In genomic region chr19:51394045-51394836, GRCh38 we compare ENCODE assay signal across 8 cellular contexts. TPM values are rescaled to one million over a fixed set of nuclear protein-coding genes. Genes with fewer than 3 reads are reported as not detected.
A peak's percentile ranks its signal among the peaks of the same experiment; 100 is the strongest.
DNase-seq lines count a peak whose midpoint lies in the region; ATAC-seq and TF ChIP-seq lines count a peak whose summit lies in the region.

No MANE protein-coding gene starts in this region.

- no peak for TF ChIP-seq EP300 in gastroesophageal sphincter (IDR thresholded peaks at IDR 0.05)

- no peak overlapping the region for H2BK12ac ChIP-seq in neuronal stem cell (ENCODE audit: low read length)

- H4K91ac ChIP-seq in neuronal stem cell (ENCODE audit: low read depth, low read length, poor library complexity), result no peak overlapping the region

- H3K4me2 ChIP-seq in neuronal stem cell (ENCODE audit: insufficient read depth, low read length, poor library complexity, severe bottlenecking), result peak overlapping the region; percentile 63

- DNase-seq in DMS 273 treated with DMSO at 0.1 percent for 48 hours (lab: John Stamatoyannopoulos, UW) (peak; percentile 97), SJCRH30 (peak; percentile 92 to 96), neuronal stem cell (ENCODE audit: low spot score) (peak; percentile 98)
- peak; percentile 91 for DNase-seq in activated naive CD4-positive, alpha-beta T cell treated with Interleukin-2 at 50 U/mL for 16 hours

- no peak for TF ChIP-seq POLR2A in gastroesophageal sphincter (IDR thresholded peaks at IDR 0.05)

- no peak overlapping the region for H3K14ac ChIP-seq in neuronal stem cell (ENCODE audit: low read length)

- H3K23ac ChIP-seq in neuronal stem cell (ENCODE audit: low read depth, low read length, poor library complexity), result peak overlapping the region; percentile 86

- H2AK5ac ChIP-seq in neuronal stem cell (ENCODE audit: low read depth, low read length), result no peak overlapping the region

- H3K79me1 ChIP-seq in neuronal stem cell (ENCODE audit: low read depth, low read length), result no peaks in the 10 kb centered on the region

- peak overlapping the region; percentile 76 for H2AFZ ChIP-seq in neuronal stem cell (ENCODE audit: low read length)

- no peak overlapping the region for H2BK120ac ChIP-seq in neuronal stem cell (ENCODE audit: low read depth, low read length)

- H3K4ac ChIP-seq in neuronal stem cell (ENCODE audit: low read length), result no peak overlapping the region

- peak overlapping the region; percentile 9 for H3K18ac ChIP-seq in neuronal stem cell (ENCODE audit: low read length)

- H3K27ac ChIP-seq in HUES64 (ENCODE audit: low read depth, low read length), result peak overlapping the region; percentile 82
- H3K27ac ChIP-seq in SJCRH30, result peak overlapping the region; percentile 55
- peak overlapping the region; percentile 16 to 83 (median 83) for H3K27ac ChIP-seq in gastroesophageal sphincter
- H3K27ac ChIP-seq in neuronal stem cell (replicated peaks; ENCODE audit: low read length), result peak overlapping the region; percentile 84
- peak overlapping the region; percentile 77 for H3K27ac ChIP-seq in subcutaneous abdominal adipose tissue (ENCODE audit: low read depth, low read length)

- H3K27me3 ChIP-seq in HUES64 (ENCODE audit: insufficient read depth, low read length) (no peaks in the 10 kb centered on the region), SJCRH30 (no peaks in the 10 kb centered on the region), gastroesophageal sphincter (no peaks in the 10 kb centered on the region), neuronal stem cell (ENCODE audit: control insufficient read depth in 3 of 3, insufficient read depth in 3 of 3, low read depth in 1 of 3, low read length in 3 of 3) (no peaks in the 10 kb centered on the region), subcutaneous abdominal adipose tissue (ENCODE audit: control insufficient read depth in 5 of 5, insufficient read depth in 4 of 5, low read length in 5 of 5) (peaks cover 0 to 6% (median 0%) of the 10 kb centered on the region in 5 donors)

- H3K9ac ChIP-seq in HUES64 (ENCODE audit: low read depth, low read length), result peak overlapping the region; percentile 91
- H3K9ac ChIP-seq in neuronal stem cell (ENCODE audit: low read depth, low read length, poor library complexity), result peak overlapping the region; percentile 71
- peak overlapping the region in 4 of 5 donors; percentile 31 to 85 (median 70) for H3K9ac ChIP-seq in subcutaneous abdominal adipose tissue (ENCODE audit: low read length in 5 of 5)

- no peak overlapping the region for H4K8ac ChIP-seq in neuronal stem cell (ENCODE audit: low read depth, low read length)

- no peak for TF ChIP-seq CTCF in gastroesophageal sphincter (IDR thresholded peaks at IDR 0.05)

- no peaks in the 10 kb centered on the region for H3K9me3 ChIP-seq in HUES64 (ENCODE audit: insufficient read depth, low read depth, low read length)
- no peaks in the 10 kb centered on the region for H3K9me3 ChIP-seq in SJCRH30 (replicated peaks)
- no peaks in the 10 kb centered on the region for H3K9me3 ChIP-seq in gastroesophageal sphincter
- H3K9me3 ChIP-seq in neuronal stem cell (replicated peaks in 1 of 2; ENCODE audit: control insufficient read depth in 2 of 2, insufficient read depth in 1 of 2, low read depth in 1 of 2, low read length in 2 of 2), result no peaks in the 10 kb centered on the region
- no peaks in the 10 kb centered on the region for H3K9me3 ChIP-seq in subcutaneous abdominal adipose tissue (ENCODE audit: control insufficient read depth in 5 of 5, low read length in 5 of 5)

- peak overlapping the region; percentile 97 for H2BK5ac ChIP-seq in neuronal stem cell (ENCODE audit: low read length)

- H2BK15ac ChIP-seq in neuronal stem cell (ENCODE audit: low read length), result no peak overlapping the region

- ATAC-seq in GM21515 (IDR thresholded peaks at IDR 0.05; ENCODE audit: unreplicated experiment) (peak; percentile 79), gastroesophageal sphincter (peak; percentile 99)

- H3K4me3 ChIP-seq in HUES64 (ENCODE audit: low read length), result peak overlapping the region; percentile 80
- H3K4me3 ChIP-seq in SJCRH30, result peak overlapping the region; percentile 63
- H3K4me3 ChIP-seq in gastroesophageal sphincter, result peak overlapping the region; percentile 20 to 48
- peak overlapping the region; percentile 56 to 87 for H3K4me3 ChIP-seq in neuronal stem cell (ENCODE audit: low read length in 2 of 2)
- peak overlapping the region; percentile 61 to 85 (median 67) for H3K4me3 ChIP-seq in subcutaneous abdominal adipose tissue (ENCODE audit: low read depth in 1 of 5, low read length in 5 of 5)

- H3K4me1 ChIP-seq in HUES64 (ENCODE audit: insufficient read depth, low read length), result no peaks in the 10 kb centered on the region
- no peaks in the 10 kb centered on the region for H3K4me1 ChIP-seq in SJCRH30
- peaks cover 0 to 13% (median 5%) of the 10 kb centered on the region in 3 donors for H3K4me1 ChIP-seq in gastroesophageal sphincter
- H3K4me1 ChIP-seq in neuronal stem cell (ENCODE audit: control insufficient read depth in 2 of 2, insufficient read depth in 1 of 2, low read depth in 1 of 2, low read length in 2 of 2), result peaks cover 0 to 9% of the 10 kb centered on the region in 2 donors
- H3K4me1 ChIP-seq in subcutaneous abdominal adipose tissue (ENCODE audit: control insufficient read depth in 5 of 5, insufficient read depth in 5 of 5, low read length in 5 of 5), result peaks cover 0 to 27% (median 11%) of the 10 kb centered on the region in 5 donors

- 1% methylated on average over 45 of the region's 45 CpGs for WGBS in HUES64
- WGBS in gastroesophageal sphincter (ENCODE audit: low coverage in 1 of 2), 2 donors, result 3 to 7% methylated on average over 12 to 14 of the region's 45 CpGs
- WGBS in neuronal stem cell (ENCODE audit: extremely low coverage in 2 of 2, insufficient read length in 2 of 2, insufficient replicate concordance in 1 of 2), 2 donors, result no CpG with 5 or more reads among the region's 45 CpGs

- H3K36me3 ChIP-seq in HUES64 (ENCODE audit: insufficient read depth, low read length) (no peaks in the 10 kb centered on the region), SJCRH30 (no peaks in the 10 kb centered on the region), gastroesophageal sphincter (no peaks in the 10 kb centered on the region), neuronal stem cell (replicated peaks in 1 of 2; ENCODE audit: control insufficient read depth in 2 of 2, insufficient read depth in 2 of 2, low read length in 2 of 2) (no peaks in the 10 kb centered on the region), subcutaneous abdominal adipose tissue (ENCODE audit: control insufficient read depth in 5 of 5, insufficient read depth in 5 of 5, low read length in 5 of 5) (no peaks in the 10 kb centered on the region)

RNA-seq across cellular contexts. Expression of gene C19orf84, which starts 3.9 kb away (rescaled TPM):
- 1.3 TPM for polyA plus RNA-seq in HUES64 (2013, experiment 1 of 2)
- polyA plus RNA-seq in HUES64 (2013, experiment 2 of 2), result 3.0 TPM
- total RNA-seq in SJCRH30 (2014; rRNA removed; shearing (Covaris generic)), result not detected in 2 replicates
- not detected for total RNA-seq in gastroesophageal sphincter
- polyA plus RNA-seq in neuronal stem cell (2013, experiment 1 of 2), result 1.6 TPM
- polyA plus RNA-seq in neuronal stem cell (2013, experiment 2 of 2), result 1.3 TPM

RNA-seq across cellular contexts. Expression of gene LIM2, which starts 6.5 kb away (rescaled TPM):
- not detected for polyA plus RNA-seq in HUES64 (2013, experiment 1 of 2)
- polyA plus RNA-seq in HUES64 (2013, experiment 2 of 2), result not detected
- not detected in 2 replicates for total RNA-seq in SJCRH30 (2014; rRNA removed; shearing (Covaris generic))
- not detected for total RNA-seq in gastroesophageal sphincter
- 2.7 TPM for polyA plus RNA-seq in neuronal stem cell (2013, experiment 1 of 2)
- 3.4 TPM for polyA plus RNA-seq in neuronal stem cell (2013, experiment 2 of 2)

RNA-seq across cellular contexts. Expression of gene NKG7, which starts 21.8 kb away (rescaled TPM):
- not detected for polyA plus RNA-seq in HUES64 (2013, experiment 1 of 2)
- polyA plus RNA-seq in HUES64 (2013, experiment 2 of 2), result not detected
- total RNA-seq in SJCRH30 (2014; rRNA removed; shearing (Covaris generic)), result not detected in 2 replicates
- 1 to 10 TPM in 1 of 4 donors, under 1 TPM in 2, not detected in 1; 0.58 to 2.0 (median 0.67) TPM for total RNA-seq in gastroesophageal sphincter
- polyA plus RNA-seq in neuronal stem cell (2013, experiment 1 of 2), result not detected
- polyA plus RNA-seq in neuronal stem cell (2013, experiment 2 of 2), result not detected

RNA-seq across cellular contexts. Expression of gene SIGLEC10, which starts 23.2 kb away (rescaled TPM):
- polyA plus RNA-seq in HUES64 (2013, experiment 1 of 2), result not detected
- polyA plus RNA-seq in HUES64 (2013, experiment 2 of 2), result not detected
- total RNA-seq in SJCRH30 (2014; rRNA removed; shearing (Covaris generic)), result not detected in 2 replicates
- 1 to 10 TPM; 1.1 to 6.9 (median 3.2) TPM for total RNA-seq in gastroesophageal sphincter
- polyA plus RNA-seq in neuronal stem cell (2013, experiment 1 of 2), result not detected
- not detected for polyA plus RNA-seq in neuronal stem cell (2013, experiment 2 of 2)

RNA-seq across cellular contexts. Expression of gene CLDND2, which starts 25.4 kb away (rescaled TPM):
- polyA plus RNA-seq in HUES64 (2013, experiment 1 of 2), result 0.75 TPM
- polyA plus RNA-seq in HUES64 (2013, experiment 2 of 2), result 1.1 TPM
- total RNA-seq in SJCRH30 (2014; rRNA removed; shearing (Covaris generic)), result not detected in 2 replicates
- total RNA-seq in gastroesophageal sphincter, result not detected
- 13.8 TPM for polyA plus RNA-seq in neuronal stem cell (2013, experiment 1 of 2)
- polyA plus RNA-seq in neuronal stem cell (2013, experiment 2 of 2), result 12.7 TPM

Comparison
In these comparisons a context has a peak if more than half of its experiments do, and no peak if none do; other contexts are left out.
1. Peak in every context shown above with its lines: DNase-seq, ATAC-seq, H3K4me3 ChIP-seq and H3K27ac ChIP-seq.